ENCODE assay signal across 11 cellular contexts in the genomic region with DNA sequence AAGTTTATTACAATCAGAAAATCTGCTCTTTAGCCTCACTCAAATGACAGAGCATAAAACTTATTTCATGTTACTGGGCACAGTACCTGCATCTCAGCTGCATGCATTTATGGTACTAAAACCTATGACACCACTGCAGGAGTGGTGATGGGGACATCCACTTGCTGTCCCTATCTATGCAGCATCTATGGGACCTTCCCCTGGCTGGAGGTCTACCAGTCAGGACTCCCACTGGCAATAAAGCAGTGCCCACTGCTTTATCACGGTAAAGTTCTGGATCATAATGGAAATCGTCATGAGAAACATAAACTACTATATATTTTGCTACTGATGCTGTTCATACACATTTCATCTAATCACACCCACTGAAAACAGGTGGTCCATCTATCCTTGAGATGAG. TPM values are rescaled to one million over a fixed set of nuclear protein-coding genes. Genes with fewer than 3 reads are reported as not detected.
A peak's percentile ranks its signal among the peaks of the same experiment; 100 is the strongest.
DNase-seq lines count a peak whose midpoint lies in the region; ATAC-seq and TF ChIP-seq lines count a peak whose summit lies in the region.
"Had no signal": no experiment of that assay in that cellular context is flagged by ENCODE, and none has a peak within 500 bp of the region (broad histone marks: within the 10 kb centered on the region; RNA-seq: fewer than 3 reads in every experiment).

No MANE protein-coding gene starts in this region.

- H3K4me3 Mint-ChIP-seq in activated T-helper 1 cell treated with anti-CD3 and anti-CD28 coated beads, Interleukin-12 subunit alpha, Interleukin-12 subunit beta, Interleukin-2, Interleukin-4 antibody, amounts not matched to agents 30 ng/mL and 10 ng/mL and 1 ng/mL, durations not matched to agents 14 hours and 24 hours and 36 hours, result peak overlapping the region; percentile 19

- peaks cover 90% of the 10 kb centered on the region for H3K4me1 Mint-ChIP-seq in activated T-helper 1 cell treated with anti-CD3 and anti-CD28 coated beads, Interleukin-12 subunit alpha, Interleukin-12 subunit beta, Interleukin-2, Interleukin-4 antibody, amounts not matched to agents 30 ng/mL and 10 ng/mL and 1 ng/mL, durations not matched to agents 14 hours and 24 hours and 36 hours (ENCODE audit: low read depth)

- H4K20me1 ChIP-seq in SK-N-SH (ENCODE audit: insufficient read depth), result no peaks in the 10 kb centered on the region

- intact Hi-C loops in activated T-helper 1 cell treated with anti-CD3 and anti-CD28 coated beads, Interleukin-12 subunit alpha, Interleukin-12 subunit beta, Interleukin-2, Interleukin-4 antibody, amounts not matched to agents 30 ng/mL and 10 ng/mL and 1 ng/mL, durations not matched to agents 14 hours and 24 hours and 36 hours (cut with micrococcal nuclease), result no loop called here
- intact Hi-C loops in left lung (cut with DNase I), result loop anchor here in 1 of 2 donors (10.0 kb wide), 1 partner anchor 72 kb away; a partner anchor contains a TSS

- TF ChIP-seq EP300 in SK-N-SH (IDR thresholded peaks at IDR 0.05; ENCODE audit: borderline replicate concordance in 1 of 2, low read depth in 1 of 2, low read length in 1 of 2), result no peak

- no peak for TF ChIP-seq RAD21 in SK-N-SH (IDR thresholded peaks at IDR 0.05; ENCODE audit: low read length)

- H3K9me3 Mint-ChIP-seq in activated T-helper 1 cell treated with anti-CD3 and anti-CD28 coated beads, Interleukin-12 subunit alpha, Interleukin-12 subunit beta, Interleukin-2, Interleukin-4 antibody, amounts not matched to agents 30 ng/mL and 10 ng/mL and 1 ng/mL, durations not matched to agents 14 hours and 24 hours and 36 hours, result no peaks in the 10 kb centered on the region

- H3K9me3 ChIP-seq in SK-N-SH (no peaks in the 10 kb centered on the region), left lung (no peaks in the 10 kb centered on the region)

- ATAC-seq in SK-N-SH treated with all-trans-retinoic acid at 6 μM for 48 hours (no peak), left lung (no peak), GM21360 (IDR thresholded peaks at IDR 0.05; ENCODE audit: unreplicated experiment) (no peak)
- ATAC-seq in stimulated activated naive CD8-positive, alpha-beta T cell treated with anti-CD3 and anti-CD28 coated beads, Interleukin-15, Interleukin-2, amounts not matched to agents 100 U/mL and 50 U/mL, for 24 hours, result no peak

- POLR2A ChIA-PET in SK-N-SH (lab: Yijun Ruan, JAX), result no interaction called here

- peaks cover 8% of the 10 kb centered on the region for H3F3A ChIP-seq in SK-N-SH (replicated peaks; ENCODE audit: insufficient read depth)

- H3K4me1 ChIP-seq in SK-N-SH (ENCODE audit: control insufficient read depth in 1 of 2, insufficient read depth in 2 of 2, low read depth in 1 of 2, low read length in 1 of 2) (peaks cover 16 to 41% of the 10 kb centered on the region in 2 experiments; a peak in 3 of 4 replicates), left lung (peaks cover 22 to 94% of the 10 kb centered on the region in 2 donors)

- no peak overlapping the region for H2AFZ ChIP-seq in SK-N-SH (ENCODE audit: low read depth)

- H3K4me2 ChIP-seq in SK-N-SH, result peak overlapping the region; percentile 45

- no peaks in the 10 kb centered on the region for H3K27me3 Mint-ChIP-seq in activated T-helper 1 cell treated with anti-CD3 and anti-CD28 coated beads, Interleukin-12 subunit alpha, Interleukin-12 subunit beta, Interleukin-2, Interleukin-4 antibody, amounts not matched to agents 30 ng/mL and 10 ng/mL and 1 ng/mL, durations not matched to agents 14 hours and 24 hours and 36 hours (ENCODE audit: insufficient read depth)

- CTCF ChIA-PET in SK-N-SH (lab: Yijun Ruan, JAX), result no interaction called here

- H3K9ac ChIP-seq in SK-N-SH, result no peak overlapping the region

- no peaks in the 10 kb centered on the region for H3K79me2 ChIP-seq in SK-N-SH (ENCODE audit: insufficient read depth)

- H3K27ac ChIP-seq in SK-N-SH (ENCODE audit: low read depth in 2 of 2, low read length in 1 of 2), result peak overlapping the region in 1 of 2 experiments; percentile 59; a peak in 1 of 4 replicates
- peak overlapping the region; percentile 59 to 89 for H3K27ac ChIP-seq in left lung
- H3K27ac ChIP-seq: 22Rv1 had no signal

- H3K27me3 ChIP-seq in SK-N-SH (ENCODE audit: insufficient read depth) (no peaks in the 10 kb centered on the region), left lung (no peaks in the 10 kb centered on the region)

- H3K27ac Mint-ChIP-seq in activated T-helper 1 cell treated with anti-CD3 and anti-CD28 coated beads, Interleukin-12 subunit alpha, Interleukin-12 subunit beta, Interleukin-2, Interleukin-4 antibody, amounts not matched to agents 30 ng/mL and 10 ng/mL and 1 ng/mL, durations not matched to agents 14 hours and 24 hours and 36 hours, result no peak overlapping the region

- no peak overlapping the region for H3K4me3 ChIP-seq in SK-N-SH (ENCODE audit: low read depth in 2 of 2, low read length in 1 of 2)
- peak overlapping the region in 1 of 2 donors; percentile 20 for H3K4me3 ChIP-seq in left lung
- H3K4me3 ChIP-seq: K562 had no signal

- no peak for DNase-seq in SK-N-SH
- no peak for DNase-seq in activated T-helper 1 cell treated with anti-CD3 and anti-CD28 coated beads, Interleukin-12 subunit alpha, Interleukin-12 subunit beta, Interleukin-2, Interleukin-4 antibody, amounts not matched to agents 30 ng/mL and 10 ng/mL and 1 ng/mL, durations not matched to agents 14 hours and 24 hours and 36 hours (ENCODE audit: low spot score)
- peak in 1 of 2 donors; percentile 20 for DNase-seq in left lung
- DNase-seq in stimulated activated naive CD8-positive, alpha-beta T cell treated with anti-CD3 and anti-CD28 coated beads, Interleukin-15, Interleukin-2, amounts not matched to agents 100 U/mL and 50 U/mL, for 24 hours, result peak; percentile 5
- no peak for DNase-seq in NCI-H774 (lab: John Stamatoyannopoulos, UW)
- DNase-seq in stimulated activated CD4-positive, alpha-beta T cell treated with anti-CD3 and anti-CD28 coated beads, Interleukin-4, amount 100 ng/mL, for 4 hours, result no peak
- DNase-seq: OCI-M1 had no signal

- no peak for TF ChIP-seq CTCF in SK-N-SH (IDR thresholded peaks at IDR 0.05)
- no peak for TF ChIP-seq CTCF in left lung (IDR thresholded peaks at IDR 0.05)

- peaks cover 33% of the 10 kb centered on the region for H3K36me3 Mint-ChIP-seq in activated T-helper 1 cell treated with anti-CD3 and anti-CD28 coated beads, Interleukin-12 subunit alpha, Interleukin-12 subunit beta, Interleukin-2, Interleukin-4 antibody, amounts not matched to agents 30 ng/mL and 10 ng/mL and 1 ng/mL, durations not matched to agents 14 hours and 24 hours and 36 hours (ENCODE audit: low read depth)

- no peaks in the 10 kb centered on the region for H3K9me2 ChIP-seq in SK-N-SH

- WGBS in SK-N-SH (ENCODE audit: low lambda C conversion rate), result 90% methylated on average over 2 of the region's 2 CpGs

- H3K36me3 ChIP-seq in SK-N-SH (replicated peaks in 1 of 2; ENCODE audit: control insufficient read depth in 1 of 2, insufficient read depth in 2 of 2, low read length in 1 of 2) (no peaks in the 10 kb centered on the region), left lung (no peaks in the 10 kb centered on the region)

TF ChIP-seq in SK-N-SH, 30 proteins besides CTCF, POLR2A, EP300 and RAD21:
- no peak for TF ChIP-seq NRF1 (IDR thresholded peaks at IDR 0.05; ENCODE audit: low read depth, low read length)

TF ChIP-seq in SK-N-SH treated with all-trans-retinoic acid at 6 μM for 48 hours, 23 proteins besides CTCF, POLR2A, EP300 and RAD21 (continues in another document):
- TF ChIP-seq, protein P1, sequence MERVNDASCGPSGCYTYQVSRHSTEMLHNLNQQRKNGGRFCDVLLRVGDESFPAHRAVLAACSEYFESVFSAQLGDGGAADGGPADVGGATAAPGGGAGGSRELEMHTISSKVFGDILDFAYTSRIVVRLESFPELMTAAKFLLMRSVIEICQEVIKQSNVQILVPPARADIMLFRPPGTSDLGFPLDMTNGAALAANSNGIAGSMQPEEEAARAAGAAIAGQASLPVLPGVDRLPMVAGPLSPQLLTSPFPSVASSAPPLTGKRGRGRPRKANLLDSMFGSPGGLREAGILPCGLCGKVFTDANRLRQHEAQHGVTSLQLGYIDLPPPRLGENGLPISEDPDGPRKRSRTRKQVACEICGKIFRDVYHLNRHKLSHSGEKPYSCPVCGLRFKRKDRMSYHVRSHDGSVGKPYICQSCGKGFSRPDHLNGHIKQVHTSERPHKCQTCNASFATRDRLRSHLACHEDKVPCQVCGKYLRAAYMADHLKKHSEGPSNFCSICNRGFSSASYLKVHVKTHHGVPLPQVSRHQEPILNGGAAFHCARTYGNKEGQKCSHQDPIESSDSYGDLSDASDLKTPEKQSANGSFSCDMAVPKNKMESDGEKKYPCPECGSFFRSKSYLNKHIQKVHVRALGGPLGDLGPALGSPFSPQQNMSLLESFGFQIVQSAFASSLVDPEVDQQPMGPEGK (CRISPR knock-in tag; IDR thresholded peaks at IDR 0.05; ENCODE audit: borderline replicate concordance), result no peak
- TF ChIP-seq ZNF565 (CRISPR knock-in tag; conservative IDR thresholded peaks at IDR 0.05; ENCODE audit: low read depth) (no peak), ZFP3 (CRISPR knock-in tag; IDR thresholded peaks at IDR 0.05) (no peak)

RNA-seq across cellular contexts. Expression of a gene that starts 26.2 kb away (rescaled TPM):
- 37.9 and 39.8 TPM in 2 replicates for polyA plus RNA-seq in SK-N-SH (2012; rRNA removed)
- polyA plus RNA-seq in SK-N-SH (2012; cell fraction: cytosol; rRNA removed), result 45.3 and 46.1 TPM in 2 replicates
- polyA plus RNA-seq in SK-N-SH (2012; cell fraction: nucleus; rRNA removed), result 20.5 and 24.4 TPM in 2 replicates
- 128 and 134 TPM in 2 replicates for total RNA-seq in activated T-helper 1 cell treated with anti-CD3 and anti-CD28 coated beads, Interleukin-12 subunit alpha, Interleukin-12 subunit beta, Interleukin-2, Interleukin-4 antibody, amounts not matched to agents 30 ng/mL and 10 ng/mL and 1 ng/mL, durations not matched to agents 14 hours and 24 hours and 36 hours
- total RNA-seq in left lung, result 10 to 100 TPM; 48.6 to 52.7 TPM

RNA-seq across cellular contexts. Expression of a gene that starts 39.1 kb away (rescaled TPM):
- 3.3 and 3.9 TPM in 2 replicates for polyA plus RNA-seq in SK-N-SH (2012; rRNA removed)
- 1.5 and 2.2 TPM in 2 replicates for polyA plus RNA-seq in SK-N-SH (2012; cell fraction: cytosol; rRNA removed)
- 10.9 and 11.8 TPM in 2 replicates for polyA plus RNA-seq in SK-N-SH (2012; cell fraction: nucleus; rRNA removed)
- total RNA-seq in activated T-helper 1 cell treated with anti-CD3 and anti-CD28 coated beads, Interleukin-12 subunit alpha, Interleukin-12 subunit beta, Interleukin-2, Interleukin-4 antibody, amounts not matched to agents 30 ng/mL and 10 ng/mL and 1 ng/mL, durations not matched to agents 14 hours and 24 hours and 36 hours, result 12.5 and 14.5 TPM in 2 replicates
- 1 to 10 TPM; 5.2 to 7.6 TPM for total RNA-seq in left lung
